In the genomic region with DNA sequence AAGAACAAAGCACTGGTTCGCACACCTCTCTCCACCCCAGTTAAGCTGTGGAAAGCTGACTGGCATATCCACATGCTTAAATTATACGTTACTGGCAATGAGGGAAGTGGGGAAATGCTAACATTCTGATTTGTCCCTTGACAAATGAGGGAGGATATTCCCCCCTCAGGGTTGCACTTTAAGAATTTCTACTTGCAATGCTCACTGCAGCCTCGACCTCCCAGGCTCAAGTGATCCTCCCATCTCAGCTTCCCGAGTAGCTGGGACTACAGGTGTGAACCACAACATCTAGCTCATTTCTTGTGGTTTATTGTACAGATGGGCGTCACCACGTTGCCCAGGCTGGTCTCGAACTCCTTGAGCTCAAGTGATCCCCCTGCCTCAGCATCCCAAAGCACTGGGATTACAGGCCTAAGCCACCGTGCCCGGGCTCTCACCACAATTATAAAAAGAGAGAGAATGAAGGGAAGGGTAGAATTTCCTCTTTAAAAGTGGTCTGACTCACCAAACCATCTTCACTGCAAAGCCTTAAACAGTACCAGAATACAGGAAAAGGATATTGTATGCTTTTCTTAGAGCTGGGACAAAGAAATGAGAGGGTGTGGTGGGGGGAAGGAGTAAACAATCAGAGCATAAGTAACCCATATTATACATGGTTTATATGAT, we compare ENCODE assay signal across 9 cellular contexts. TPM values are rescaled to one million over a fixed set of nuclear protein-coding genes. Genes with fewer than 3 reads are reported as not detected.
DNase-seq lines count a peak whose midpoint lies in the region; ATAC-seq and TF ChIP-seq lines count a peak whose summit lies in the region.
"Had no signal": no experiment of that assay in that cellular context is flagged by ENCODE, and none has a peak within 500 bp of the region (broad histone marks: within the 10 kb centered on the region; RNA-seq: fewer than 3 reads in every experiment).

No MANE protein-coding gene starts in this region.

- no peak for ATAC-seq in GM21367 (IDR thresholded peaks at IDR 0.05; ENCODE audit: unreplicated experiment)
- ATAC-seq in HG03159 (IDR thresholded peaks at IDR 0.05; ENCODE audit: unreplicated experiment), result no peak
- no peak for ATAC-seq in gastrocnemius medialis

- no peaks in the 10 kb centered on the region for H3K9me3 ChIP-seq in gastrocnemius medialis
- H3K9me3 ChIP-seq: ovary had no signal

- H3K27me3 ChIP-seq in gastrocnemius medialis, result no peaks in the 10 kb centered on the region
- H3K27me3 ChIP-seq: ovary had no signal

- peak overlapping the region in 2 of 4 donors; percentile 36 to 60 for H3K27ac ChIP-seq in gastrocnemius medialis
- H3K27ac ChIP-seq: ovary had no signal

- TF ChIP-seq CTCF in gastrocnemius medialis (IDR thresholded peaks at IDR 0.05 in 4 of 5, conservative IDR thresholded peaks at IDR 0.05 in 1 of 5), result no peak

- no peak for TF ChIP-seq POLR2A in gastrocnemius medialis (IDR thresholded peaks at IDR 0.05)

- in situ Hi-C loops in gastrocnemius medialis (cut with MboI; ENCODE audit: low sequenced_read_pairs in 4 of 4), result no loop called here

- peaks cover 90 to 92% of the 10 kb centered on the region in 2 donors for H3K4me1 ChIP-seq in gastrocnemius medialis

- intact Hi-C loops in gastrocnemius medialis (cut with DNase I; ENCODE audit: low total_unique reads), result no loop called here

- DNase-seq in DMS53 (lab: John Stamatoyannopoulos, UW) (peak; percentile 60), MV-4-11 (lab: John Stamatoyannopoulos, UW) (peak; percentile 81), astrocyte of the hippocampus (ENCODE audit: low read depth, low spot score) (peak; percentile 41), myocyte (ENCODE audit: low read depth) (peak; percentile 39), NCI-H1436 treated with DMSO at 0.1 percent for 48 hours (lab: John Stamatoyannopoulos, UW) (no peak), gastrocnemius medialis (no peak)
- DNase-seq: ovary had no signal

- no peak overlapping the region for H3K4me3 ChIP-seq in gastrocnemius medialis
- H3K4me3 ChIP-seq: ovary had no signal

- no peaks in the 10 kb centered on the region for H3K36me3 ChIP-seq in gastrocnemius medialis
- H3K36me3 ChIP-seq: ovary had no signal

RNA-seq across cellular contexts. Expression of a gene that starts 38.9 kb away (rescaled TPM):
- total RNA-seq in myocyte (19.3 and 25.2 TPM in 2 replicates), gastrocnemius medialis (10 to 100 TPM; 19.9 to 35.9 (median 31.2) TPM)
- polyA plus RNA-seq in myocyte (2012), result 15.4 TPM

Comparison
In these comparisons a context has a peak if more than half of its experiments do, and no peak if none do; other contexts are left out.
1. DNase-seq: peak in DMS53 (single experiment), MV-4-11 (single experiment), astrocyte of the hippocampus (single experiment) and myocyte (single experiment); none in NCI-H1436 treated with DMSO at 0.1 percent for 48 hours (single experiment) and gastrocnemius medialis (0 of 2).